ENCODE assay signal across 27 cellular contexts in the genomic region with DNA sequence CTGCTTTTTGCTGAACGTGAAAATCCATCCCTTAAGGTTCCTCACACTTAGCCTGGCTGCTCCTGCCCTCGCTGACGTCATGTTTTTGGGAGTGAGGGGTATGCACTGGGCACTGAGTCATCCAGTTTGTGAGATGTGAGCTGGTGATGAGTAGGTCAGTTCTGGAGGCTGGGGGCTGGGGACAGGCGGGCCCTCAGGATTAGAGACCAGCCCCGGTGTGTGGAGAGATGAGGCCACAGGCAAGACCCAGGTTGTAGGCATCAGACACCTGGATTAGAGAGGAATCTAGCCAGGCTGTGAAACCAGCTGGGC. TPM values are rescaled to one million over a fixed set of nuclear protein-coding genes. Genes with fewer than 3 reads are reported as not detected.
A peak's percentile ranks its signal among the peaks of the same experiment; 100 is the strongest.
DNase-seq lines count a peak whose midpoint lies in the region; ATAC-seq and TF ChIP-seq lines count a peak whose summit lies in the region.
"Had no signal": no experiment of that assay in that cellular context is flagged by ENCODE, and none has a peak within 500 bp of the region (broad histone marks: within the 10 kb centered on the region; RNA-seq: fewer than 3 reads in every experiment).

No MANE protein-coding gene starts in this region.

- intact Hi-C loops in left cardiac atrium (cut with DNase I) (no loop called here), Right ventricle myocardium superior (cut with DNase I) (no loop called here)

- H3K36me3 Mint-ChIP-seq in activated CD4-positive, alpha-beta memory T cell treated with anti-CD3 and anti-CD28 coated beads, Interleukin-2, amount 10 ng/mL, durations not matched to agents 7 days and 5 days (ENCODE audit: low read depth), result no peaks in the 10 kb centered on the region
- H3K36me3 Mint-ChIP-seq: CD4-positive, alpha-beta memory T cell; mesothelial cell of epicardium had no signal

- WGBS in SK-N-SH (ENCODE audit: low lambda C conversion rate), result 41% methylated on average over 5 of the region's 5 CpGs

- H3K4me1 ChIP-seq in SK-N-SH (ENCODE audit: control insufficient read depth in 1 of 2, insufficient read depth in 2 of 2, low read depth in 1 of 2, low read length in 1 of 2) (peaks cover 0 to under 1% of the 10 kb centered on the region in 2 experiments; a peak in 1 of 4 replicates), foreskin keratinocyte (no peaks in the 10 kb centered on the region)
- H3K4me1 ChIP-seq: psoas muscle, testis had no signal

- H3K9me2 ChIP-seq in SK-N-SH, result no peaks in the 10 kb centered on the region

- CTCF ChIA-PET in SK-N-SH (lab: Yijun Ruan, JAX), result interaction anchor here (0.6 to 1.3 kb wide), 3 partner anchors 8 to 1058 kb away, joined by 3 to 7 read pairs (median 3); no protein-coding TSS in a partner anchor
- CTCF ChIA-PET in activated CD4-positive, alpha-beta memory T cell treated with anti-CD3 and anti-CD28 coated beads, Interleukin-2, amount 10 ng/mL, durations not matched to agents 7 days and 5 days (lab: Charles Lee), result no interaction called here

- H3F3A ChIP-seq in SK-N-SH (replicated peaks; ENCODE audit: insufficient read depth), result no peaks in the 10 kb centered on the region

- TF ChIP-seq RAD21 in SK-N-SH (IDR thresholded peaks at IDR 0.05; ENCODE audit: low read length), result no peak

- TF ChIP-seq EP300 in SK-N-SH (IDR thresholded peaks at IDR 0.05; ENCODE audit: borderline replicate concordance in 1 of 2, low read depth in 1 of 2, low read length in 1 of 2), result no peak

- no peak overlapping the region for H3K4me3 ChIP-seq in SK-N-SH (ENCODE audit: low read depth in 2 of 2, low read length in 1 of 2)
- H3K4me3 ChIP-seq: psoas muscle, testis had no signal

- H3K27me3 ChIP-seq in SK-N-SH (ENCODE audit: insufficient read depth) (no peaks in the 10 kb centered on the region), foreskin keratinocyte (peaks cover 8% of the 10 kb centered on the region)
- H3K27me3 ChIP-seq: testis had no signal

- no peaks in the 10 kb centered on the region for H3K9me3 Mint-ChIP-seq in activated CD4-positive, alpha-beta memory T cell treated with anti-CD3 and anti-CD28 coated beads, Interleukin-2, amount 10 ng/mL, durations not matched to agents 7 days and 5 days
- H3K9me3 Mint-ChIP-seq: CD4-positive, alpha-beta memory T cell; effector memory CD8-positive, alpha-beta T cell; mesothelial cell of epicardium had no signal

- no peak overlapping the region for H3K27ac Mint-ChIP-seq in activated CD4-positive, alpha-beta memory T cell treated with anti-CD3 and anti-CD28 coated beads, Interleukin-2, amount 10 ng/mL, durations not matched to agents 7 days and 5 days
- H3K27ac Mint-ChIP-seq: activated CD4-positive, alpha-beta T cell treated with anti-CD3 and anti-CD28 coated beads for 36 hours; CD4-positive, alpha-beta memory T cell; effector memory CD8-positive, alpha-beta T cell; mesothelial cell of epicardium had no signal

- no peaks in the 10 kb centered on the region for H4K20me1 ChIP-seq in SK-N-SH (ENCODE audit: insufficient read depth)

- no peak overlapping the region for H2AFZ ChIP-seq in SK-N-SH (ENCODE audit: low read depth)

- H3K4me1 Mint-ChIP-seq in activated CD4-positive, alpha-beta memory T cell treated with anti-CD3 and anti-CD28 coated beads, Interleukin-2, amount 10 ng/mL, durations not matched to agents 7 days and 5 days, result no peaks in the 10 kb centered on the region
- H3K4me1 Mint-ChIP-seq: activated CD4-positive, alpha-beta T cell treated with anti-CD3 and anti-CD28 coated beads for 36 hours; CD4-positive, alpha-beta memory T cell; mesothelial cell of epicardium had no signal

- peak overlapping the region; percentile 19; the same call in 1 of the 2 replicates for H3K4me2 ChIP-seq in SK-N-SH

- H3K9me3 ChIP-seq in SK-N-SH, result no peaks in the 10 kb centered on the region
- H3K9me3 ChIP-seq: psoas muscle, testis had no signal

- no peak overlapping the region for H3K9ac ChIP-seq in SK-N-SH

- ATAC-seq in left cardiac atrium (peak in 1 of 2 donors; percentile 47), Right ventricle myocardium superior (ENCODE audit: poor library complexity) (no peak), foreskin keratinocyte (peak; percentile 19), HG03039 (IDR thresholded peaks at IDR 0.05; ENCODE audit: unreplicated experiment) (no peak), GM18870 (IDR thresholded peaks at IDR 0.05; ENCODE audit: unreplicated experiment) (no peak)
- ATAC-seq: activated CD4-positive, alpha-beta T cell treated with anti-CD3 and anti-CD28 coated beads for 36 hours; effector memory CD8-positive, alpha-beta T cell; Panc1 had no signal

- DNase-seq in left cardiac atrium, result peak; percentile 1
- no peak for DNase-seq in Right ventricle myocardium superior
- DNase-seq in SK-N-SH, result no peak
- peak in 1 of 2 donors; percentile 15 for DNase-seq in foreskin keratinocyte
- no peak for DNase-seq in activated CD4-positive, alpha-beta memory T cell treated with anti-CD3 and anti-CD28 coated beads, Interleukin-2, amount 10 ng/mL, durations not matched to agents 7 days and 5 days
- no peak for DNase-seq in NCI-H2171 (lab: John Stamatoyannopoulos, UW)
- DNase-seq: ACHN; activated CD4-positive, alpha-beta T cell treated with anti-CD3 and anti-CD28 coated beads for 36 hours; activated gamma-delta T cell; amygdala; CD4-positive, alpha-beta memory T cell; effector memory CD8-positive, alpha-beta T cell; GOT3; Kasumi-1; NCI-H1436; NCI-H2171 treated with DMSO at 0.1 percent for 48 hours; NCI-H748 treated with DMSO at 0.1 percent for 48 hours; SW 1271; testis had no signal

- H3K79me2 ChIP-seq in SK-N-SH (ENCODE audit: insufficient read depth), result no peaks in the 10 kb centered on the region

- POLR2A ChIA-PET in SK-N-SH (lab: Yijun Ruan, JAX), result interaction anchor here (1.0 kb wide), 1 partner anchor 10 kb away, joined by 3 read pairs; no protein-coding TSS in a partner anchor
- POLR2A ChIA-PET in activated CD4-positive, alpha-beta memory T cell treated with anti-CD3 and anti-CD28 coated beads, Interleukin-2, amount 10 ng/mL, durations not matched to agents 7 days and 5 days (lab: Charles Lee), result no interaction called here

- H3K4me3 Mint-ChIP-seq in activated CD4-positive, alpha-beta memory T cell treated with anti-CD3 and anti-CD28 coated beads, Interleukin-2, amount 10 ng/mL, durations not matched to agents 7 days and 5 days, result no peak overlapping the region
- H3K4me3 Mint-ChIP-seq: activated CD4-positive, alpha-beta T cell treated with anti-CD3 and anti-CD28 coated beads for 36 hours; CD4-positive, alpha-beta memory T cell; effector memory CD8-positive, alpha-beta T cell; mesothelial cell of epicardium had no signal

- H3K27ac ChIP-seq in SK-N-SH (ENCODE audit: low read depth in 2 of 2, low read length in 1 of 2), result no peak overlapping the region
- H3K27ac ChIP-seq in foreskin keratinocyte, result no peak overlapping the region
- H3K27ac ChIP-seq: psoas muscle, testis had no signal

- no peaks in the 10 kb centered on the region for H3K27me3 Mint-ChIP-seq in activated CD4-positive, alpha-beta memory T cell treated with anti-CD3 and anti-CD28 coated beads, Interleukin-2, amount 10 ng/mL, durations not matched to agents 7 days and 5 days

- TF ChIP-seq CTCF in SK-N-SH (IDR thresholded peaks at IDR 0.05) (no peak), foreskin keratinocyte (conservative IDR thresholded peaks at IDR 0.05) (no peak)

- no peaks in the 10 kb centered on the region for H3K36me3 ChIP-seq in SK-N-SH (replicated peaks in 1 of 2; ENCODE audit: control insufficient read depth in 1 of 2, insufficient read depth in 2 of 2, low read length in 1 of 2)

TF ChIP-seq in SK-N-SH, 30 proteins besides CTCF, POLR2A, EP300 and RAD21 (continues in another document):
- TF ChIP-seq, protein P1, sequence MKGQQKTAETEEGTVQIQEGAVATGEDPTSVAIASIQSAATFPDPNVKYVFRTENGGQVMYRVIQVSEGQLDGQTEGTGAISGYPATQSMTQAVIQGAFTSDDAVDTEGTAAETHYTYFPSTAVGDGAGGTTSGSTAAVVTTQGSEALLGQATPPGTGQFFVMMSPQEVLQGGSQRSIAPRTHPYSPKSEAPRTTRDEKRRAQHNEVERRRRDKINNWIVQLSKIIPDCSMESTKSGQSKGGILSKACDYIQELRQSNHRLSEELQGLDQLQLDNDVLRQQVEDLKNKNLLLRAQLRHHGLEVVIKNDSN (IDR thresholded peaks at IDR 0.05; ENCODE audit: borderline replicate concordance, low read depth), result no peak
- TF ChIP-seq ELF1 (IDR thresholded peaks at IDR 0.05), result no peak
- no peak for TF ChIP-seq SMC3 (IDR thresholded peaks at IDR 0.05; ENCODE audit: low read depth, low read length)
- no peak for TF ChIP-seq GATA2 (CRISPR knock-in tag; IDR thresholded peaks at IDR 0.05)
- TF ChIP-seq TEAD4 (IDR thresholded peaks at IDR 0.05; ENCODE audit: borderline replicate concordance, insufficient read depth), result no peak
- peak; percentile 73; the same call in 1 of the 2 replicates for TF ChIP-seq FOSL2 (IDR thresholded peaks at IDR 0.05; ENCODE audit: borderline replicate concordance, low read depth)
- no peak for TF ChIP-seq MXI1 (IDR thresholded peaks at IDR 0.05; ENCODE audit: low read depth, low read length)
- no peak for TF ChIP-seq MEF2A (IDR thresholded peaks at IDR 0.05; ENCODE audit: borderline replicate concordance, low read depth)
- no peak for TF ChIP-seq YY1 (IDR thresholded peaks at IDR 0.05; ENCODE audit: low read depth)
- no peak for TF ChIP-seq POLR2AphosphoS5 (IDR thresholded peaks at IDR 0.05; ENCODE audit: low read depth, low read length)
- TF ChIP-seq FOXJ3 (CRISPR knock-in tag; IDR thresholded peaks at IDR 0.05), result no peak

RNA-seq across cellular contexts. Expression of a gene that starts 9.2 kb away (rescaled TPM):
- total RNA-seq in left cardiac atrium (not detected), Right ventricle myocardium superior (not detected), foreskin keratinocyte (not detected in 2 replicates)
- polyA plus RNA-seq in SK-N-SH (2012; rRNA removed) (0.13 and 0.18 TPM in 2 replicates), foreskin keratinocyte (not detected in 2 replicates)
- 0.09 and 0.14 TPM in 2 replicates for polyA plus RNA-seq in SK-N-SH (2012; cell fraction: cytosol; rRNA removed)
- 0.42 and 0.67 TPM in 2 replicates for polyA plus RNA-seq in SK-N-SH (2012; cell fraction: nucleus; rRNA removed)
- total RNA-seq in activated CD4-positive, alpha-beta memory T cell treated with anti-CD3 and anti-CD28 coated beads, Interleukin-2, amount 10 ng/mL, durations not matched to agents 7 days and 5 days, result not detected
- total RNA-seq: activated CD4-positive, alpha-beta T cell treated with anti-CD3 and anti-CD28 coated beads for 36 hours; CD4-positive, alpha-beta memory T cell; fibroblast of villous mesenchyme had no signal

RNA-seq across cellular contexts. Expression of a gene that starts 24.4 kb away (rescaled TPM):
- total RNA-seq in left cardiac atrium (not detected), Right ventricle myocardium superior (not detected), foreskin keratinocyte (not detected in 2 replicates)
- polyA plus RNA-seq in SK-N-SH (2012; rRNA removed) (not detected in 2 replicates), foreskin keratinocyte (not detected in 2 replicates)
- not detected in 2 replicates for polyA plus RNA-seq in SK-N-SH (2012; cell fraction: cytosol; rRNA removed)
- not detected in 2 replicates for polyA plus RNA-seq in SK-N-SH (2012; cell fraction: nucleus; rRNA removed)
- not detected for total RNA-seq in activated CD4-positive, alpha-beta memory T cell treated with anti-CD3 and anti-CD28 coated beads, Interleukin-2, amount 10 ng/mL, durations not matched to agents 7 days and 5 days
- total RNA-seq: activated CD4-positive, alpha-beta T cell treated with anti-CD3 and anti-CD28 coated beads for 36 hours; CD4-positive, alpha-beta memory T cell; cerebellum; mesothelial cell of epicardium had no signal
- polyA plus RNA-seq: CD4-positive, alpha-beta memory T cell; neural cell had no signal
